ENCODE assay signal across 32 cellular contexts in genomic region chr19:28700176-28700575, GRCh38.
"Had no signal": no experiment of that assay in that cellular context is flagged by ENCODE, and none has a peak within 500 bp of the region (broad histone marks: within the 10 kb centered on the region; RNA-seq: fewer than 3 reads in every experiment).

No MANE protein-coding gene starts in this region.

- ATAC-seq: esophagus mucosa; gastrocnemius medialis; naive thymus-derived CD8-positive, alpha-beta T cell; stimulated activated naive B cell treated with anti-CD40 and anti-IgM and Interleukin-4, amounts not matched to agents 10 μg/mL and 1 μg/mL and 100 μg/mL, for 72 hours; upper lobe of right lung had no signal

- H3K9me3 ChIP-seq: adrenal gland, ascending aorta, gastrocnemius medialis, right atrium auricular region, stomach, thyroid gland, upper lobe of right lung had no signal

- H3K4me3 ChIP-seq: adrenal gland, ascending aorta, gastrocnemius medialis, right atrium auricular region, stomach, thyroid gland, upper lobe of right lung had no signal

- H3K27ac ChIP-seq: adrenal gland, ascending aorta, brain microvascular endothelial cell, gastrocnemius medialis, parathyroid adenoma, right atrium auricular region, stomach, thyroid gland, upper lobe of right lung, VCaP had no signal

- H2AFZ ChIP-seq: parathyroid adenoma had no signal

- H3K4me1 Mint-ChIP-seq: activated naive CD8-positive, alpha-beta T cell treated with anti-CD3 and anti-CD28 coated beads for 36 hours; immature natural killer cell; memory B cell; naive thymus-derived CD8-positive, alpha-beta T cell; stimulated activated naive B cell treated with anti-CD40 and anti-IgM and Interleukin-4, amounts not matched to agents 10 μg/mL and 1 μg/mL and 100 μg/mL, for 72 hours had no signal

- DNase-seq: activated CD4-positive, alpha-beta T cell treated with anti-CD3 and anti-CD28 coated beads for 4 hours; activated CD4-positive, alpha-beta T cell treated with anti-CD3 and anti-CD28 coated beads, Interleukin-2, amount 50 U/mL, for 4 hours; activated CD8-positive, alpha-beta memory T cell treated with anti-CD3 and anti-CD28 coated beads for 24 hours; activated effector memory CD4-positive, alpha-beta T cell treated with Interleukin-2 at 50 U/mL for 16 hours; activated naive CD4-positive, alpha-beta T cell treated with anti-CD3 and anti-CD28 coated beads for 36 hours; activated naive CD8-positive, alpha-beta T cell treated with anti-CD3 and anti-CD28 coated beads for 36 hours; adrenal gland; brain microvascular endothelial cell; endodermal cell; gastrocnemius medialis; hypothalamus; immature natural killer cell; kidney; naive thymus-derived CD8-positive, alpha-beta T cell; nucleus accumbens; stimulated activated CD4-positive, alpha-beta T cell treated with anti-CD3 and anti-CD28 coated beads, Interleukin-15, amount 100 ng/mL, for 24 hours; stimulated activated CD4-positive, alpha-beta T cell treated with anti-CD3 and anti-CD28 coated beads, Interleukin-2, amount 100 ng/mL, for 24 hours; stimulated activated naive B cell treated with anti-CD40 and anti-IgM and Interleukin-4, amounts not matched to agents 10 μg/mL and 1 μg/mL and 100 μg/mL, for 72 hours; stomach; SW 1271; T-helper 9 cell; thyroid gland; upper lobe of right lung had no signal

- H3K36me3 ChIP-seq: adrenal gland, ascending aorta, brain microvascular endothelial cell, gastrocnemius medialis, right atrium auricular region, stomach, thyroid gland, upper lobe of right lung had no signal

- H3K9ac ChIP-seq: parathyroid adenoma had no signal

- H3K4me1 ChIP-seq: adrenal gland, ascending aorta, gastrocnemius medialis, parathyroid adenoma, right atrium auricular region, stomach, thyroid gland, upper lobe of right lung had no signal

- H3K4me3 Mint-ChIP-seq: activated naive CD4-positive, alpha-beta T cell treated with anti-CD3 and anti-CD28 coated beads for 36 hours; activated naive CD8-positive, alpha-beta T cell treated with anti-CD3 and anti-CD28 coated beads for 36 hours; endodermal cell; immature natural killer cell; memory B cell; naive thymus-derived CD8-positive, alpha-beta T cell; neural crest cell; stimulated activated naive B cell treated with anti-CD40 and anti-IgM and Interleukin-4, amounts not matched to agents 10 μg/mL and 1 μg/mL and 100 μg/mL, for 72 hours; T-helper 1 cell treated with Interleukin-12 subunit alpha and Interleukin-12 subunit beta and Interleukin-4 antibody, amounts not matched to agents 30 μg/mL and 1 μg/mL, for 36 hours had no signal

- H3K9me3 Mint-ChIP-seq: activated naive CD4-positive, alpha-beta T cell treated with anti-CD3 and anti-CD28 coated beads for 36 hours; activated naive CD8-positive, alpha-beta T cell treated with anti-CD3 and anti-CD28 coated beads for 36 hours; endodermal cell; immature natural killer cell; stimulated activated naive B cell treated with anti-CD40 and anti-IgM and Interleukin-4, amounts not matched to agents 10 μg/mL and 1 μg/mL and 100 μg/mL, for 72 hours; T-helper 1 cell treated with Interleukin-12 subunit alpha and Interleukin-12 subunit beta and Interleukin-4 antibody, amounts not matched to agents 30 μg/mL and 1 μg/mL, for 36 hours had no signal

- H3K27ac Mint-ChIP-seq: activated naive CD4-positive, alpha-beta T cell treated with anti-CD3 and anti-CD28 coated beads for 36 hours; activated naive CD8-positive, alpha-beta T cell treated with anti-CD3 and anti-CD28 coated beads for 36 hours; endodermal cell; immature natural killer cell; memory B cell; naive thymus-derived CD8-positive, alpha-beta T cell; stimulated activated naive B cell treated with anti-CD40 and anti-IgM and Interleukin-4, amounts not matched to agents 10 μg/mL and 1 μg/mL and 100 μg/mL, for 72 hours; T-helper 1 cell treated with Interleukin-12 subunit alpha and Interleukin-12 subunit beta and Interleukin-4 antibody, amounts not matched to agents 30 μg/mL and 1 μg/mL, for 36 hours had no signal

- H3K27me3 Mint-ChIP-seq: memory B cell had no signal

- FAIRE-seq: kidney, TTC549 had no signal

- H3K27me3 ChIP-seq: adrenal gland, ascending aorta, brain microvascular endothelial cell, gastrocnemius medialis, right atrium auricular region, stomach, thyroid gland had no signal

- H3K36me3 Mint-ChIP-seq: activated naive CD8-positive, alpha-beta T cell treated with anti-CD3 and anti-CD28 coated beads for 36 hours; immature natural killer cell; memory B cell; naive thymus-derived CD8-positive, alpha-beta T cell; stimulated activated naive B cell treated with anti-CD40 and anti-IgM and Interleukin-4, amounts not matched to agents 10 μg/mL and 1 μg/mL and 100 μg/mL, for 72 hours had no signal

- H3K79me2 ChIP-seq: parathyroid adenoma had no signal
